ENCODE assay signal across 10 cellular contexts in the genomic region with DNA sequence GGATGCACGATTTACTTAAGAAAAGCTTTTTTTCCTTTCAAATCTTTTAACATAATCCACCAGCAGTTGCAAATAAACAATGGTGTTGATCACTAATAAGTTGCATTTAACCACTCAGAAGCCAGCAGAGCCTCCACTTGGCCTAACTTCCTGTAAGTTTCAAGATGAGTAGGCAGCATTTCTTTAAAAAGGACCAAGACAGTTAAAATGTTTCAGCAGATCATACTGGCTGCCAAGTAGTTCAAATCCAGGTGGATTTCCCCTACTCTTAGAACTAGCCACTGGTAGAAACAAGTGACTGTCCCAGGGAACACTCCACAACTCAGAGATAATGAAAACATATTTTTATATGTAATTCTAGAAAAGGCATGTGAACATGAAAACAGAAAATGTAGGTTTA. TPM values are rescaled to one million over a fixed set of nuclear protein-coding genes. Genes with fewer than 3 reads are reported as not detected.
A peak's percentile ranks its signal among the peaks of the same experiment; 100 is the strongest.
DNase-seq lines count a peak whose midpoint lies in the region; ATAC-seq, FAIRE-seq and TF ChIP-seq lines count a peak whose summit lies in the region.
"Had no signal": no experiment of that assay in that cellular context is flagged by ENCODE, and none has a peak within 500 bp of the region (broad histone marks: within the 10 kb centered on the region; RNA-seq: fewer than 3 reads in every experiment).

No MANE protein-coding gene starts in this region.

- H3K27ac Mint-ChIP-seq in activated T-helper 17 cell treated with anti-CD3 and anti-CD28 coated beads, Interleukin-2, amount 50 U/mL, for 72 hours: peak overlapping the region; percentile 84

- H3K4me3 Mint-ChIP-seq in activated T-helper 17 cell treated with anti-CD3 and anti-CD28 coated beads, Interleukin-2, amount 50 U/mL, for 72 hours: peak overlapping the region; percentile 98
- H3K4me3 Mint-ChIP-seq: naive thymus-derived CD8-positive, alpha-beta T cell had no signal

- H3K4me1 ChIP-seq in A549: peaks cover 95% of the 10 kb centered on the region
- peaks cover 2 to 9% of the 10 kb centered on the region in 2 donors for H3K4me1 ChIP-seq in small intestine (ENCODE audit: control insufficient read depth in 2 of 2, insufficient read depth in 1 of 2, low read depth in 1 of 2, low read length in 1 of 2)

- no peaks in the 10 kb centered on the region for H3K27me3 Mint-ChIP-seq in activated T-helper 17 cell treated with anti-CD3 and anti-CD28 coated beads, Interleukin-2, amount 50 U/mL, for 72 hours
- H3K27me3 Mint-ChIP-seq: naive thymus-derived CD8-positive, alpha-beta T cell had no signal

- CTCF ChIA-PET in A549 (lab: Yijun Ruan, JAX): interaction anchor here (0.9 to 2.7 kb wide), 8 partner anchors 8 to 83 kb away, joined by 3 to 13 read pairs (median 4); no protein-coding TSS in a partner anchor

- TF ChIP-seq EP300 in A549 (IDR thresholded peaks at IDR 0.05): no peak

- H3K27ac ChIP-seq in A549 (peak overlapping the region; percentile 88 to 96), small intestine (ENCODE audit: low read depth in 1 of 2, low read length in 1 of 2) (no peak overlapping the region)
- H3K27ac ChIP-seq: SK-N-MC had no signal

- H3K4me2 ChIP-seq in A549: peak overlapping the region; percentile 90

- TF ChIP-seq POLR2A in A549 (IDR thresholded peaks at IDR 0.05; ENCODE audit: low read length) (no peak), GM18526 (IDR thresholded peaks at IDR 0.05; ENCODE audit: extremely low read depth, insufficient read length) (peak; percentile 18)

- H3K4me3 ChIP-seq in A549 (no peak overlapping the region), small intestine (ENCODE audit: low read depth in 1 of 2, low read length in 2 of 2) (no peak overlapping the region)
- H3K4me3 ChIP-seq: SK-N-MC had no signal

- H3K9me3 Mint-ChIP-seq in activated T-helper 17 cell treated with anti-CD3 and anti-CD28 coated beads, Interleukin-2, amount 50 U/mL, for 72 hours: no peaks in the 10 kb centered on the region
- H3K9me3 Mint-ChIP-seq: naive thymus-derived CD8-positive, alpha-beta T cell had no signal

- peaks cover 44% of the 10 kb centered on the region for H3K4me1 Mint-ChIP-seq in activated T-helper 17 cell treated with anti-CD3 and anti-CD28 coated beads, Interleukin-2, amount 50 U/mL, for 72 hours

- WGBS in A549 (ENCODE audit: missing lambda C conversion rate): 31% methylated on average over 1 of the region's 1 CpG
- 48 to 67% (median 58%) methylated on average over 1 of the region's 1 CpG for WGBS in small intestine, 3 donors

- ATAC-seq in A549 (no peak), HG03342 (IDR thresholded peaks at IDR 0.05; ENCODE audit: unreplicated experiment) (peak; percentile 49)
- ATAC-seq in activated T-helper 17 cell treated with anti-CD3 and anti-CD28 coated beads, Interleukin-2, amount 50 U/mL, for 72 hours (replicated peaks): peak; percentile 61
- ATAC-seq: naive thymus-derived CD8-positive, alpha-beta T cell had no signal

- no peak for TF ChIP-seq CTCF in A549 (IDR thresholded peaks at IDR 0.05)

- DNase-seq in A549 (ENCODE audit: low read depth in 1 of 2, low spot score in 1 of 2) (no peak), midbrain (lab: John Stamatoyannopoulos, UW) (no peak), small intestine (no peak), NCI-H2107 (lab: John Stamatoyannopoulos, UW) (no peak)
- DNase-seq in stimulated activated naive CD4-positive, alpha-beta T cell (lab: John Stamatoyannopoulos, UW): no peak
- DNase-seq: naive thymus-derived CD8-positive, alpha-beta T cell had no signal

- POLR2A ChIA-PET in A549 (lab: Yijun Ruan, JAX): interaction anchor here (2.3 kb wide), 1 partner anchor 17 kb away, joined by 10 read pairs; a partner anchor contains a TSS

- no peaks in the 10 kb centered on the region for H3K9me3 ChIP-seq in A549
- H3K9me3 ChIP-seq in small intestine (ENCODE audit: control insufficient read depth, low read depth): no peaks in the 10 kb centered on the region

- no peaks in the 10 kb centered on the region for H3K36me3 ChIP-seq in small intestine (ENCODE audit: control insufficient read depth in 2 of 2, insufficient read depth in 2 of 2, low read length in 2 of 2)

- TF ChIP-seq RAD21 in A549 (conservative IDR thresholded peaks at IDR 0.05 in 1 of 2, IDR thresholded peaks at IDR 0.05 in 1 of 2): no peak

- H3K27me3 ChIP-seq in small intestine (ENCODE audit: control insufficient read depth in 2 of 2, insufficient read depth in 2 of 2, low read length in 2 of 2): no peaks in the 10 kb centered on the region

- peaks cover 25% of the 10 kb centered on the region for H3K36me3 Mint-ChIP-seq in activated T-helper 17 cell treated with anti-CD3 and anti-CD28 coated beads, Interleukin-2, amount 50 U/mL, for 72 hours (ENCODE audit: low read depth)

- FAIRE-seq in A549 (lab: Jason Lieb, UNC): no peak
- no peak for FAIRE-seq in small intestine (lab: Jason Lieb, UNC)

TF ChIP-seq in A549, 52 proteins besides CTCF, POLR2A, EP300 and RAD21:
- TF ChIP-seq FOSB (CRISPR knock-in tag; IDR thresholded peaks at IDR 0.05) (no peak), JUNB (IDR thresholded peaks at IDR 0.05) (no peak), NFE2L2 (conservative IDR thresholded peaks at IDR 0.05; ENCODE audit: low read length) (no peak), JUN (IDR thresholded peaks at IDR 0.05) (no peak)
- TF ChIP-seq, protein P1, sequence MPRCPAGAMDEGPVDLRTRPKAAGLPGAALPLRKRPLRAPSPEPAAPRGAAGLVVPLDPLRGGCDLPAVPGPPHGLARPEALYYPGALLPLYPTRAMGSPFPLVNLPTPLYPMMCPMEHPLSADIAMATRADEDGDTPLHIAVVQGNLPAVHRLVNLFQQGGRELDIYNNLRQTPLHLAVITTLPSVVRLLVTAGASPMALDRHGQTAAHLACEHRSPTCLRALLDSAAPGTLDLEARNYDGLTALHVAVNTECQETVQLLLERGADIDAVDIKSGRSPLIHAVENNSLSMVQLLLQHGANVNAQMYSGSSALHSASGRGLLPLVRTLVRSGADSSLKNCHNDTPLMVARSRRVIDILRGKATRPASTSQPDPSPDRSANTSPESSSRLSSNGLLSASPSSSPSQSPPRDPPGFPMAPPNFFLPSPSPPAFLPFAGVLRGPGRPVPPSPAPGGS (IDR thresholded peaks at IDR 0.05): no peak
- TF ChIP-seq, protein P2, sequence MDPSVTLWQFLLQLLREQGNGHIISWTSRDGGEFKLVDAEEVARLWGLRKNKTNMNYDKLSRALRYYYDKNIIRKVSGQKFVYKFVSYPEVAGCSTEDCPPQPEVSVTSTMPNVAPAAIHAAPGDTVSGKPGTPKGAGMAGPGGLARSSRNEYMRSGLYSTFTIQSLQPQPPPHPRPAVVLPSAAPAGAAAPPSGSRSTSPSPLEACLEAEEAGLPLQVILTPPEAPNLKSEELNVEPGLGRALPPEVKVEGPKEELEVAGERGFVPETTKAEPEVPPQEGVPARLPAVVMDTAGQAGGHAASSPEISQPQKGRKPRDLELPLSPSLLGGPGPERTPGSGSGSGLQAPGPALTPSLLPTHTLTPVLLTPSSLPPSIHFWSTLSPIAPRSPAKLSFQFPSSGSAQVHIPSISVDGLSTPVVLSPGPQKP (IDR thresholded peaks at IDR 0.05; ENCODE audit: low read depth, low read length): no peak

RNA-seq across cellular contexts. Expression of a gene that starts 17.0 kb away (rescaled TPM):
- polyA plus RNA-seq in A549 (2011; rRNA removed) (35.5 and 49.4 TPM in 2 replicates), A549 (2017; fragmentation: RNase III; extraction: RNeasy Plus Mini Kit Qiagen cat#74134 plus additional on column Dnase treatment) (22.7 to 27.0 TPM (median 23.2 TPM) in 3 replicates), small intestine (10 to 100 TPM in 2 of 3 donors, 1 to 10 TPM in 1; 10.0 to 18.5 (median 15.2) TPM)
- 21.0 and 26.9 TPM in 2 replicates for polyA plus RNA-seq in A549 (2012; cell fraction: cytosol; rRNA removed)
- 23.1 and 27.0 TPM in 2 replicates for polyA plus RNA-seq in A549 (2012; cell fraction: nucleus; rRNA removed)
- 130 and 160 TPM in 2 replicates for polyA minus RNA-seq in A549 (2011; rRNA and poly(A)+ RNA removed)
- 10 to 100 TPM; 32.9 to 51.1 TPM for total RNA-seq in activated T-helper 17 cell treated with anti-CD3 and anti-CD28 coated beads, Interleukin-2, amount 50 U/mL, for 72 hours

RNA-seq across cellular contexts. Expression of a gene that starts 39.1 kb away (rescaled TPM):
- polyA plus RNA-seq in A549 (2011; rRNA removed) (18.4 and 21.0 TPM in 2 replicates), A549 (2017; fragmentation: RNase III; extraction: RNeasy Plus Mini Kit Qiagen cat#74134 plus additional on column Dnase treatment) (17.7 to 23.8 TPM (median 20.1 TPM) in 3 replicates), small intestine (1 to 10 TPM in 2 of 3 donors, under 1 TPM in 1; 0.89 to 9.7 (median 5.1) TPM)
- 16.9 and 20.4 TPM in 2 replicates for polyA plus RNA-seq in A549 (2012; cell fraction: cytosol; rRNA removed)
- polyA plus RNA-seq in A549 (2012; cell fraction: nucleus; rRNA removed): 19.9 and 28.5 TPM in 2 replicates
- 22.1 and 24.9 TPM in 2 replicates for polyA minus RNA-seq in A549 (2011; rRNA and poly(A)+ RNA removed)
- total RNA-seq in activated T-helper 17 cell treated with anti-CD3 and anti-CD28 coated beads, Interleukin-2, amount 50 U/mL, for 72 hours: 10 to 100 TPM; 23.9 to 36.6 TPM

RNA-seq across cellular contexts. Expression of a gene that starts 40.9 kb away (rescaled TPM):
- not detected in 2 replicates for polyA plus RNA-seq in A549 (2011; rRNA removed)
- 0.03 TPM in 2 replicates for polyA plus RNA-seq in A549 (2012; cell fraction: cytosol; rRNA removed)
- polyA plus RNA-seq in A549 (2012; cell fraction: nucleus; rRNA removed): 0.21 TPM in 1 of 2 replicates, not detected in the other
- not detected in 3 replicates for polyA plus RNA-seq in A549 (2017; fragmentation: RNase III; extraction: RNeasy Plus Mini Kit Qiagen cat#74134 plus additional on column Dnase treatment)
- not detected in 2 replicates for polyA minus RNA-seq in A549 (2011; rRNA and poly(A)+ RNA removed)
- not detected for total RNA-seq in activated T-helper 17 cell treated with anti-CD3 and anti-CD28 coated beads, Interleukin-2, amount 50 U/mL, for 72 hours
- not detected for polyA plus RNA-seq in small intestine
- total RNA-seq: naive thymus-derived CD8-positive, alpha-beta T cell had no signal
- polyA plus RNA-seq: naive thymus-derived CD8-positive, alpha-beta T cell had no signal

Comparison
In these comparisons a context has a peak if more than half of its experiments do, and no peak if none do; other contexts are left out.
1. ATAC-seq: peak in HG03342 (single experiment) and activated T-helper 17 cell treated with anti-CD3 and anti-CD28 coated beads, Interleukin-2, amount 50 U/mL, for 72 hours (single experiment); none in A549 (0 of 2).
2. H3K27ac ChIP-seq: peak in A549 (2 of 2); none in small intestine (0 of 2).